In genomic region chr11:12746593-12747097, GRCh38 we compare ENCODE assay signal across 9 cellular contexts.
A peak's percentile ranks its signal among the peaks of the same experiment; 100 is the strongest.
DNase-seq lines count a peak whose midpoint lies in the region; ATAC-seq and TF ChIP-seq lines count a peak whose summit lies in the region.
"Had no signal": no experiment of that assay in that cellular context is flagged by ENCODE, and none has a peak within 500 bp of the region (broad histone marks: within the 10 kb centered on the region; RNA-seq: fewer than 3 reads in every experiment).

No MANE protein-coding gene starts in this region.

- in situ Hi-C loops in astrocyte of the cerebellum (cut with HindIII; ENCODE audit: low sequenced_read_pairs): no loop called here

- CTCF ChIA-PET in CD8-positive, alpha-beta T cell (lab: Charles Lee): no interaction called here

- DNase-seq in DMS 273 treated with DMSO at 0.1 percent for 48 hours (lab: John Stamatoyannopoulos, UW): peak; percentile 85
- DNase-seq in NCI-H2029 treated with DMSO at 0.1 percent for 48 hours (lab: John Stamatoyannopoulos, UW): peak; percentile 92
- DNase-seq in astrocyte of the cerebellum (ENCODE audit: low read depth): peak; percentile 83
- DNase-seq in lower lobe of right lung: peak; percentile 56
- no peak for DNase-seq in CD1c-positive myeloid dendritic cell (ENCODE audit: extremely low spot score)
- DNase-seq in NOMO-1 (lab: John Stamatoyannopoulos, UW; ENCODE audit: unreplicated experiment in 2 of 2): no peak
- no peak for DNase-seq in CD8-positive, alpha-beta T cell

- H3K9me3 ChIP-seq in lower lobe of right lung: no peaks in the 10 kb centered on the region
- H3K9me3 ChIP-seq in CD8-positive, alpha-beta T cell (ENCODE audit: low read length): no peaks in the 10 kb centered on the region

- H3K4me3 ChIP-seq in astrocyte of the cerebellum (ENCODE audit: low read depth, low read length) (no peak overlapping the region), lower lobe of right lung (no peak overlapping the region)
- no peak overlapping the region for H3K4me3 ChIP-seq in CD8-positive, alpha-beta T cell (ENCODE audit: low read depth, low read length)

- no peaks in the 10 kb centered on the region for H3K9me3 Mint-ChIP-seq in CD8-positive, alpha-beta T cell
- H3K9me3 Mint-ChIP-seq: natural killer cell treated with Interleukin-12 subunit alpha and Interleukin-12 subunit beta and Interleukin-15 and Interleukin-18, amount 100 ng/mL, for 72 hours had no signal

- ATAC-seq in lower lobe of right lung: peak; percentile 22 to 50
- no peak for ATAC-seq in activated CD4-positive, CD25-positive, alpha-beta regulatory T cell treated with anti-CD3 and anti-CD28 coated beads, Interleukin-2, amount 50 U/mL, for 24 hours
- no peak for ATAC-seq in CD8-positive, alpha-beta T cell

- no peak overlapping the region for H3K4me3 Mint-ChIP-seq in CD8-positive, alpha-beta T cell
- H3K4me3 Mint-ChIP-seq: natural killer cell treated with Interleukin-12 subunit alpha and Interleukin-12 subunit beta and Interleukin-15 and Interleukin-18, amount 100 ng/mL, for 72 hours had no signal

- no peaks in the 10 kb centered on the region for H3K36me3 Mint-ChIP-seq in CD8-positive, alpha-beta T cell
- H3K36me3 Mint-ChIP-seq: natural killer cell treated with Interleukin-12 subunit alpha and Interleukin-12 subunit beta and Interleukin-15 and Interleukin-18, amount 100 ng/mL, for 72 hours had no signal

- TF ChIP-seq CTCF in astrocyte of the cerebellum (IDR thresholded peaks at IDR 0.05; ENCODE audit: low read depth, low read length, missing control alignments): peak; percentile 13
- no peak for TF ChIP-seq CTCF in lower lobe of right lung (IDR thresholded peaks at IDR 0.05)
- no peak for TF ChIP-seq CTCF in CD8-positive, alpha-beta T cell (IDR thresholded peaks at IDR 0.05)

- peaks cover 3% of the 10 kb centered on the region for H3K4me1 ChIP-seq in lower lobe of right lung
- H3K4me1 ChIP-seq in CD8-positive, alpha-beta T cell (ENCODE audit: insufficient read depth, low read length): no peaks in the 10 kb centered on the region

- H3K27me3 Mint-ChIP-seq in CD8-positive, alpha-beta T cell (ENCODE audit: low read depth): peaks cover 12% of the 10 kb centered on the region

- H3K27ac Mint-ChIP-seq in CD8-positive, alpha-beta T cell: no peak overlapping the region
- H3K27ac Mint-ChIP-seq: natural killer cell treated with Interleukin-12 subunit alpha and Interleukin-12 subunit beta and Interleukin-15 and Interleukin-18, amount 100 ng/mL, for 72 hours had no signal

- H3K27me3 ChIP-seq in lower lobe of right lung (ENCODE audit: low read depth): no peaks in the 10 kb centered on the region
- no peaks in the 10 kb centered on the region for H3K27me3 ChIP-seq in CD8-positive, alpha-beta T cell (ENCODE audit: insufficient read depth, low read length)

- POLR2A ChIA-PET in CD8-positive, alpha-beta T cell (lab: Charles Lee): no interaction called here

- intact Hi-C loops in lower lobe of right lung (cut with DNase I): no loop called here
- intact Hi-C loops in CD8-positive, alpha-beta T cell (cut with DNase I, micrococcal nuclease): no loop called here

- H3K27ac ChIP-seq in lower lobe of right lung: no peak overlapping the region
- no peak overlapping the region for H3K27ac ChIP-seq in CD8-positive, alpha-beta T cell (ENCODE audit: low read depth, low read length)

- no peaks in the 10 kb centered on the region for H3K4me1 Mint-ChIP-seq in CD8-positive, alpha-beta T cell (ENCODE audit: low read depth)

- no peaks in the 10 kb centered on the region for H3K36me3 ChIP-seq in lower lobe of right lung
- H3K36me3 ChIP-seq in CD8-positive, alpha-beta T cell (ENCODE audit: insufficient read depth, low read length): no peaks in the 10 kb centered on the region

Comparison
In these comparisons a context has a peak if more than half of its experiments do, and no peak if none do; other contexts are left out.
1. DNase-seq: peak in DMS 273 treated with DMSO at 0.1 percent for 48 hours (single experiment), NCI-H2029 treated with DMSO at 0.1 percent for 48 hours (single experiment), astrocyte of the cerebellum (single experiment) and lower lobe of right lung (single experiment); none in CD1c-positive myeloid dendritic cell (single experiment), NOMO-1 (0 of 2) and CD8-positive, alpha-beta T cell (0 of 7).
2. ATAC-seq: peak in lower lobe of right lung (2 of 2); none in activated CD4-positive, CD25-positive, alpha-beta regulatory T cell treated with anti-CD3 and anti-CD28 coated beads, Interleukin-2, amount 50 U/mL, for 24 hours (0 of 2) and CD8-positive, alpha-beta T cell (single experiment).